8 cellular contexts compared by ENCODE assay signal in the genomic region with DNA sequence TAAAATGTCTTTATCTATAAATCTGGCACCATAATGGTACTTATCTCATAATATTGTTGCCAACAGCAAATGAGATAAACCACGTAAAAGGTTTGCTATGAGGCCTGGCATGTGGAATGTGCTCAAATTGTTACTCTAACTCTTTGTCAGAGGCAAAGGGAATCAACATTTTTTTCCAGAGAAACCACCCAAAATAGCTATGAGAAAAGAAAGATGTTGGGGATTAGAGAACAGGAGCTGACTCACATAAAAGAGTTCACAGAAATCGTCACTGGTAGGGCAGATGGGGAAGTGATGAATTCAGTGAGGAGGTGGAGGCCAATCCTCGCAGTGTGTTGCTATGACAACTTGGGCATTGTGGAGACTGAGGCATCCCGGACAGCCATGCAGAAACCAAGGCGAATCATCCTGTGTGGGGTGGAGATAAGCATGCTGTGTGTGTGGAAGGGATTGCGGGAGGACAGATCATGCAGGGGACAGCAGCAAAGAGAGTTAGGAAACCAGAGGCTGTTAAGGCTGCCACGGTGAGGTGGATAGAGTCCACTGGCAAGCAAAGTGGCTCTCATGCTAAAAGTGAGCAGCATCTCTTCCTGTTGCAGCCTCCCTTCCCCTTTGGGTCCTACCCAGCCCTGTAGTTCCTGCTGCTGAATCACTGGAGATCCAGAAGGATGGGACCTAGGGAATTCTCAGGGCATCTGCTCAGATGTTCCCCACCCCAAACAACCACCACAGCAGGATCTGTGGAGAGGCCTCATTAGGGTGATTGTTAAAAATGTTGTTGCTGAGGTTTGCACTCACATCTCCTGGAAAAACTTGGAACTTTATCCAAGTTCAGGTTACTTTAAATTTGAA.
A peak's percentile ranks its signal among the peaks of the same experiment; 100 is the strongest.
DNase-seq lines count a peak whose midpoint lies in the region; ATAC-seq and TF ChIP-seq lines count a peak whose summit lies in the region.

No MANE protein-coding gene starts in this region.

- peak overlapping the region; percentile 94 for H3K9ac ChIP-seq in smooth muscle cell (ENCODE audit: low read depth)

- no peaks in the 10 kb centered on the region for H3K36me3 ChIP-seq in smooth muscle cell (ENCODE audit: low read depth)

- no peaks in the 10 kb centered on the region for H3K79me2 ChIP-seq in smooth muscle cell (ENCODE audit: low read depth)

- no peaks in the 10 kb centered on the region for H4K20me1 ChIP-seq in smooth muscle cell (ENCODE audit: low read depth)

- H2AFZ ChIP-seq in smooth muscle cell (ENCODE audit: low read depth): no peak overlapping the region

- TF ChIP-seq CTCF in smooth muscle cell (IDR thresholded peaks at IDR 0.05; ENCODE audit: borderline replicate concordance, insufficient read depth, poor library complexity, severe bottlenecking): no peak

- ATAC-seq in Right ventricle myocardium superior (ENCODE audit: poor library complexity) (peak; percentile 24), HG03097 (IDR thresholded peaks at IDR 0.05; ENCODE audit: low FRiP score, unreplicated experiment) (no peak), GM18909 (IDR thresholded peaks at IDR 0.05; ENCODE audit: poor library complexity, unreplicated experiment) (no peak)

- peak overlapping the region; percentile 69 for H3K4me2 ChIP-seq in smooth muscle cell

- no peaks in the 10 kb centered on the region for H3K9me3 ChIP-seq in smooth muscle cell (replicated peaks; ENCODE audit: low read depth)

- H3K4me3 ChIP-seq in smooth muscle cell: no peak overlapping the region

- peaks cover 64% of the 10 kb centered on the region for H3K4me1 ChIP-seq in smooth muscle cell (ENCODE audit: low read depth)

- intact Hi-C loops in Right ventricle myocardium superior (cut with DNase I): no loop called here

- no peaks in the 10 kb centered on the region for H3K27me3 ChIP-seq in smooth muscle cell (ENCODE audit: low read depth)

- peaks cover 50% of the 10 kb centered on the region for H3F3A ChIP-seq in smooth muscle cell (ENCODE audit: low read depth)

- 2% methylated on average over 7 of the region's 7 CpGs for WGBS in smooth muscle cell (ENCODE audit: low lambda C conversion rate)

- H3K27ac ChIP-seq in smooth muscle cell (ENCODE audit: low read depth): peak overlapping the region; percentile 99

- DNase-seq in CD1c-positive myeloid dendritic cell (ENCODE audit: extremely low spot score) (peak; percentile 96), SIG-M5 treated with dmso at 0.1 percent for 504 hours (lab: John Stamatoyannopoulos, UW; ENCODE audit: unreplicated experiment) (peak; percentile 11), Right ventricle myocardium superior (no peak), smooth muscle cell (lab: John Stamatoyannopoulos, UW; ENCODE audit: unreplicated experiment) (peak; percentile 31), NCI-H1436 (lab: John Stamatoyannopoulos, UW) (no peak)
- peak; percentile 68 for DNase-seq in activated naive CD4-positive, alpha-beta T cell treated with anti-CD3 and anti-CD28 coated beads, Interleukin-2, amount 50 U/mL, for 16 hours

Comparison
In these comparisons a context has a peak if more than half of its experiments do, and no peak if none do; other contexts are left out.
1. DNase-seq: peak in CD1c-positive myeloid dendritic cell (single experiment), SIG-M5 treated with dmso at 0.1 percent for 504 hours (single experiment), activated naive CD4-positive, alpha-beta T cell treated with anti-CD3 and anti-CD28 coated beads, Interleukin-2, amount 50 U/mL, for 16 hours (single experiment) and smooth muscle cell (single experiment); none in Right ventricle myocardium superior (single experiment) and NCI-H1436 (single experiment).